Comparison of ENCODE assay signal across 11 cellular contexts in the genomic region with DNA sequence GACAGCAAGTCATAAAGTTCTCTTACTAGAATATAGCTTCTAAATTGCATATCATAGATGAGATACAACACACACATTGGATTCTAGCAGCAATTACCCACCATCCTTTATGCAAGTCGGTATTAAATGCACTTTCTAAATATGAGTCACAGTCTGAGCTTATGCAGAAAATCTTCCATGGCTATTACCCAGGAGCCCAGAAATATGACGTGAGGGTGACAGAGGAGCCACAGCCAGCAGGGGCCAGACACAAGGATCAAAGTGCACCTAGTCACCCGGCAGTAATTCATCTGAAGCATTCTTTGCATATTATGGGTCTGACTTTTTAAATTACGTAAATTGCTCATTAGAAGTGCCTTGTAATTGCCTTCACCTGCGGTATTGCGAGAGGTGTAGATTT.
DNase-seq lines count a peak whose midpoint lies in the region; ATAC-seq and TF ChIP-seq lines count a peak whose summit lies in the region.
"Had no signal": no experiment of that assay in that cellular context is flagged by ENCODE, and none has a peak within 500 bp of the region (broad histone marks: within the 10 kb centered on the region; RNA-seq: fewer than 3 reads in every experiment).

No MANE protein-coding gene starts in this region.

- H3K27ac Mint-ChIP-seq in activated T-helper 1 cell treated with anti-CD3 and anti-CD28 coated beads, Interleukin-12 subunit alpha, Interleukin-12 subunit beta, Interleukin-2, Interleukin-4 antibody, amounts not matched to agents 30 ng/mL and 10 ng/mL and 1 ng/mL, durations not matched to agents 14 hours and 24 hours and 36 hours, result no peak overlapping the region
- H3K27ac Mint-ChIP-seq: WTC11 had no signal

- H3K9me3 Mint-ChIP-seq in activated T-helper 1 cell treated with anti-CD3 and anti-CD28 coated beads, Interleukin-12 subunit alpha, Interleukin-12 subunit beta, Interleukin-2, Interleukin-4 antibody, amounts not matched to agents 30 ng/mL and 10 ng/mL and 1 ng/mL, durations not matched to agents 14 hours and 24 hours and 36 hours, result no peaks in the 10 kb centered on the region

- peaks cover 4% of the 10 kb centered on the region for H3K27me3 Mint-ChIP-seq in activated T-helper 1 cell treated with anti-CD3 and anti-CD28 coated beads, Interleukin-12 subunit alpha, Interleukin-12 subunit beta, Interleukin-2, Interleukin-4 antibody, amounts not matched to agents 30 ng/mL and 10 ng/mL and 1 ng/mL, durations not matched to agents 14 hours and 24 hours and 36 hours (ENCODE audit: insufficient read depth)

- H3K4me3 Mint-ChIP-seq in activated T-helper 1 cell treated with anti-CD3 and anti-CD28 coated beads, Interleukin-12 subunit alpha, Interleukin-12 subunit beta, Interleukin-2, Interleukin-4 antibody, amounts not matched to agents 30 ng/mL and 10 ng/mL and 1 ng/mL, durations not matched to agents 14 hours and 24 hours and 36 hours, result no peak overlapping the region
- H3K4me3 Mint-ChIP-seq: WTC11 had no signal

- no peaks in the 10 kb centered on the region for H3K4me1 Mint-ChIP-seq in activated T-helper 1 cell treated with anti-CD3 and anti-CD28 coated beads, Interleukin-12 subunit alpha, Interleukin-12 subunit beta, Interleukin-2, Interleukin-4 antibody, amounts not matched to agents 30 ng/mL and 10 ng/mL and 1 ng/mL, durations not matched to agents 14 hours and 24 hours and 36 hours (ENCODE audit: low read depth)

- intact Hi-C loops in activated T-helper 1 cell treated with anti-CD3 and anti-CD28 coated beads, Interleukin-12 subunit alpha, Interleukin-12 subunit beta, Interleukin-2, Interleukin-4 antibody, amounts not matched to agents 30 ng/mL and 10 ng/mL and 1 ng/mL, durations not matched to agents 14 hours and 24 hours and 36 hours (cut with micrococcal nuclease), result no loop called here

- no peaks in the 10 kb centered on the region for H3K27me3 ChIP-seq in ACC112 (ENCODE audit: insufficient read depth, low read length)
- H3K27me3 ChIP-seq in kidney epithelial cell (ENCODE audit: control insufficient read depth, insufficient read depth, low read length), result no peaks in the 10 kb centered on the region
- H3K27me3 ChIP-seq in effector memory CD4-positive, alpha-beta T cell (replicated peaks; ENCODE audit: control insufficient read depth, insufficient read depth, low read length, poor library complexity, severe bottlenecking), result no peaks in the 10 kb centered on the region
- H3K27me3 ChIP-seq: BLaER1 treated with 17β-estradiol and CSF1 and Interleukin-3, amounts not matched to agents 10 nM and 100 nM had no signal

- H3K27ac ChIP-seq in ACC112 (ENCODE audit: low read depth, low read length), result peak overlapping the region; percentile 99
- H3K27ac ChIP-seq in effector memory CD4-positive, alpha-beta T cell (ENCODE audit: insufficient read depth, low read length, poor library complexity, severe bottlenecking), result no peak overlapping the region
- H3K27ac ChIP-seq: BLaER1 treated with 17β-estradiol and CSF1 and Interleukin-3, amounts not matched to agents 10 nM and 100 nM had no signal

- no peak overlapping the region for H2AFZ ChIP-seq in ACC112 (ENCODE audit: low read length, unreplicated experiment)

- H3K4me3 ChIP-seq in ACC112 (ENCODE audit: low read depth, low read length) (no peak overlapping the region), kidney epithelial cell (ENCODE audit: low read depth, low read length) (no peak overlapping the region)
- no peak overlapping the region for H3K4me3 ChIP-seq in effector memory CD4-positive, alpha-beta T cell (ENCODE audit: insufficient read depth, low read depth, low read length, poor library complexity, severe bottlenecking)
- H3K4me3 ChIP-seq: BLaER1 treated with 17β-estradiol and CSF1 and Interleukin-3, amounts not matched to agents 10 nM and 100 nM had no signal

- H3K36me3 ChIP-seq in ACC112 (ENCODE audit: insufficient read depth, low read length) (no peaks in the 10 kb centered on the region), kidney epithelial cell (ENCODE audit: control insufficient read depth, insufficient read depth, low read length) (no peaks in the 10 kb centered on the region)
- H3K36me3 ChIP-seq in effector memory CD4-positive, alpha-beta T cell (ENCODE audit: control insufficient read depth, insufficient read depth, low read length), result no peaks in the 10 kb centered on the region
- H3K36me3 ChIP-seq: BLaER1 treated with 17β-estradiol and CSF1 and Interleukin-3, amounts not matched to agents 10 nM and 100 nM had no signal

- H3K79me2 ChIP-seq in ACC112 (ENCODE audit: control insufficient read depth, insufficient read depth, low read length, unreplicated experiment), result no peaks in the 10 kb centered on the region

- DNase-seq in HS-27A (ENCODE audit: low read depth) (peak; percentile 81), astrocyte of the hippocampus (ENCODE audit: low read depth, low spot score) (peak; percentile 83), kidney epithelial cell (ENCODE audit: low read depth) (peak; percentile 61), NCI-H2107 treated with DMSO at 0.1 percent for 48 hours (lab: John Stamatoyannopoulos, UW; ENCODE audit: unreplicated experiment) (no peak)
- no peak for DNase-seq in activated T-helper 1 cell treated with anti-CD3 and anti-CD28 coated beads, Interleukin-12 subunit alpha, Interleukin-12 subunit beta, Interleukin-2, Interleukin-4 antibody, amounts not matched to agents 30 ng/mL and 10 ng/mL and 1 ng/mL, durations not matched to agents 14 hours and 24 hours and 36 hours (ENCODE audit: low spot score)
- no peak for DNase-seq in effector memory CD4-positive, alpha-beta T cell
- DNase-seq: substantia nigra had no signal

- no peaks in the 10 kb centered on the region for H3K9me3 ChIP-seq in effector memory CD4-positive, alpha-beta T cell (ENCODE audit: control insufficient read depth, low read length)

- no peak for TF ChIP-seq CTCF in kidney epithelial cell (IDR thresholded peaks at IDR 0.05; ENCODE audit: insufficient read depth, low read length, poor library complexity, severe bottlenecking)

- peaks cover 50% of the 10 kb centered on the region for H3K4me1 ChIP-seq in ACC112 (ENCODE audit: control insufficient read depth, insufficient read depth, low read length, unreplicated experiment)
- no peaks in the 10 kb centered on the region for H3K4me1 ChIP-seq in effector memory CD4-positive, alpha-beta T cell (ENCODE audit: control insufficient read depth, insufficient read depth, low read length, poor library complexity, severe bottlenecking)

- no peaks in the 10 kb centered on the region for H3K36me3 Mint-ChIP-seq in activated T-helper 1 cell treated with anti-CD3 and anti-CD28 coated beads, Interleukin-12 subunit alpha, Interleukin-12 subunit beta, Interleukin-2, Interleukin-4 antibody, amounts not matched to agents 30 ng/mL and 10 ng/mL and 1 ng/mL, durations not matched to agents 14 hours and 24 hours and 36 hours (ENCODE audit: low read depth)

- ATAC-seq in GM19397 (IDR thresholded peaks at IDR 0.05; ENCODE audit: unreplicated experiment), result no peak
- ATAC-seq: WTC11 had no signal

Comparison
In these comparisons a context has a peak if more than half of its experiments do, and no peak if none do; other contexts are left out.
1. DNase-seq: peak in HS-27A (single experiment), astrocyte of the hippocampus (single experiment) and kidney epithelial cell (single experiment); none in activated T-helper 1 cell treated with anti-CD3 and anti-CD28 coated beads, Interleukin-12 subunit alpha, Interleukin-12 subunit beta, Interleukin-2, Interleukin-4 antibody, amounts not matched to agents 30 ng/mL and 10 ng/mL and 1 ng/mL, durations not matched to agents 14 hours and 24 hours and 36 hours (single experiment), NCI-H2107 treated with DMSO at 0.1 percent for 48 hours (single experiment) and effector memory CD4-positive, alpha-beta T cell (0 of 3).